ENCODE assay signal across 24 cellular contexts in genomic region chr20:60191014-60191413, GRCh38.
"Had no signal": no experiment of that assay in that cellular context is flagged by ENCODE, and none has a peak within 500 bp of the region (broad histone marks: within the 10 kb centered on the region; RNA-seq: fewer than 3 reads in every experiment).

No MANE protein-coding gene starts in this region.

- H3K27ac ChIP-seq: dorsolateral prefrontal cortex, gastroesophageal sphincter, heart left ventricle, hepatocyte, left lung, neural progenitor cell, prostate gland, sigmoid colon, skin epidermis, spleen, testis, tibial nerve, upper lobe of left lung had no signal

- H3K9me3 ChIP-seq: left lung, mucosa of descending colon, prostate gland, sigmoid colon, testis, tibial nerve, upper lobe of left lung had no signal

- H3K4me1 ChIP-seq: gastroesophageal sphincter, heart left ventricle, left lung, prostate gland, sigmoid colon, spleen, testis, tibial nerve, upper lobe of left lung had no signal

- H3K27me3 ChIP-seq: hepatocyte, left lung, sigmoid colon, testis, tibial nerve, upper lobe of left lung had no signal

- H3K4me3 ChIP-seq: dorsolateral prefrontal cortex, gastroesophageal sphincter, heart left ventricle, hepatocyte, left lung, mucosa of descending colon, neural progenitor cell, prostate gland, sigmoid colon, skin epidermis, spleen, testis, tibial nerve, upper lobe of left lung had no signal

- H3K36me3 ChIP-seq: gastroesophageal sphincter, heart left ventricle, left lung, neural progenitor cell, prostate gland, sigmoid colon, spleen, tibial nerve, upper lobe of left lung had no signal

- DNase-seq: dorsolateral prefrontal cortex; effector CD4-positive, alpha-beta T cell; foreskin fibroblast; heart left ventricle; left cardiac atrium; left lung; mesenchymal stem cell; mucosa of descending colon; naive B cell; nucleus accumbens; right cardiac atrium; sigmoid colon; spleen; stimulated activated CD4-positive, alpha-beta T cell treated with anti-CD3 and anti-CD28 coated beads, Interleukin-4, amount 100 ng/mL, for 4 hours; stimulated activated naive CD8-positive, alpha-beta T cell treated with anti-CD3 and anti-CD28 coated beads, Interleukin-15, Interleukin-2, amounts not matched to agents 100 U/mL and 50 U/mL, for 24 hours; substantia nigra; testis; upper lobe of left lung had no signal
